1 cellular context compared by ENCODE assay signal in the genomic region with DNA sequence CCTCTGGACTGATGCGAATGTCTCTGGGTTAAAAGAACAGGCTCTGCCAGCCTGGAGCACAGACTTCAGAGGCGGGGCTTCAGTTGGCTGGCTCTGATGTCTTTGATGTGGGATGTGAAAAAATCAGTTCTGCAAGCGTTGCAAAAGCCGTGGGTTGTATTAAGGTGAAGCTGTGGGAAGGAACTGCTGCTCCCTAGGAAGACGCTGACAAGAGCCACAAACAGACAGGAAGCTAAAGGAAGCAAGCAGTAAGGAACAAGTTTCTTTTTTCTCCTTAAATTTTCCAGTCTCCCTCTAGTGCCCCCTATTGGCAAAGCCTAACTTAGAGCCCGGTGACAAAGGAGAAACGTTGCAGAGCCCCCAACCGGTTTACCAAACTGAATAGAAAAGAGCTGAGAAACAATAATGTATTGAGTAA.
TF ChIP-seq lines count a peak whose summit lies in the region.

No MANE protein-coding gene starts in this region.

TF ChIP-seq in IMR-90, 13 proteins besides CTCF, POLR2A, EP300 and RAD21 (continued from another document):
- TF ChIP-seq RCOR1 (IDR thresholded peaks at IDR 0.05; ENCODE audit: insufficient replicate concordance, low read length) = no peak
